11 cellular contexts compared by ENCODE assay signal in genomic region chr18:8844721-8845148, GRCh38.
A peak's percentile ranks its signal among the peaks of the same experiment; 100 is the strongest.
DNase-seq lines count a peak whose midpoint lies in the region; ATAC-seq and TF ChIP-seq lines count a peak whose summit lies in the region.
"Had no signal": no experiment of that assay in that cellular context is flagged by ENCODE, and none has a peak within 500 bp of the region (broad histone marks: within the 10 kb centered on the region; RNA-seq: fewer than 3 reads in every experiment).

No MANE protein-coding gene starts in this region.

- no peak overlapping the region for H3K4me2 ChIP-seq in SK-N-SH

- TF ChIP-seq EP300 in SK-N-SH (IDR thresholded peaks at IDR 0.05; ENCODE audit: borderline replicate concordance in 1 of 2, low read depth in 1 of 2, low read length in 1 of 2) = no peak

- H2AFZ ChIP-seq in SK-N-SH (ENCODE audit: low read depth) = no peak overlapping the region

- TF ChIP-seq RAD21 in SK-N-SH (IDR thresholded peaks at IDR 0.05; ENCODE audit: low read length) = no peak

- no peaks in the 10 kb centered on the region for H3K36me3 ChIP-seq in SK-N-SH (replicated peaks in 1 of 2; ENCODE audit: control insufficient read depth in 1 of 2, insufficient read depth in 2 of 2, low read length in 1 of 2)
- no peaks in the 10 kb centered on the region for H3K36me3 ChIP-seq in heart left ventricle
- H3K36me3 ChIP-seq: suprapubic skin had no signal

- no peaks in the 10 kb centered on the region for H3F3A ChIP-seq in SK-N-SH (replicated peaks; ENCODE audit: insufficient read depth)

- no peak for TF ChIP-seq CTCF in SK-N-SH (IDR thresholded peaks at IDR 0.05)
- no peak for TF ChIP-seq CTCF in epithelial cell of proximal tubule (conservative IDR thresholded peaks at IDR 0.05; ENCODE audit: low read depth, low read length)
- TF ChIP-seq CTCF in heart left ventricle (IDR thresholded peaks at IDR 0.05) = no peak

- 88% methylated on average over 12 of the region's 16 CpGs for WGBS in SK-N-SH (ENCODE audit: low lambda C conversion rate)
- WGBS in heart left ventricle, 4 donors = 62 to 75% (median 69%) methylated on average over 12 to 16 of the region's 16 CpGs

- no peaks in the 10 kb centered on the region for H4K20me1 ChIP-seq in SK-N-SH (ENCODE audit: insufficient read depth)

- H3K4me3 ChIP-seq in SK-N-SH (ENCODE audit: low read depth in 2 of 2, low read length in 1 of 2) (no peak overlapping the region), epithelial cell of proximal tubule (ENCODE audit: low read depth, low read length) (no peak overlapping the region), heart left ventricle (no peak overlapping the region)
- H3K4me3 ChIP-seq: suprapubic skin had no signal

- DNase-seq in SK-N-SH (peak; percentile 56), NCI-H748 (lab: John Stamatoyannopoulos, UW; ENCODE audit: unreplicated experiment) (peak; percentile 98), epithelial cell of proximal tubule (ENCODE audit: low read depth) (peak; percentile 18), heart left ventricle (no peak), HCEC 1CT (no peak)
- no peak for DNase-seq in stimulated activated CD4-positive, alpha-beta T cell treated with anti-CD3 and anti-CD28 coated beads, Interleukin-4, amount 100 ng/mL, for 24 hours
- DNase-seq: activated CD4-positive, CD25-positive, alpha-beta regulatory T cell treated with anti-CD3 and anti-CD28 coated beads, Interleukin-2, amount 50 U/mL, for 72 hours; cortex of kidney had no signal

- no peak overlapping the region for H3K9ac ChIP-seq in SK-N-SH

- no peak for ATAC-seq in SK-N-SH treated with all-trans-retinoic acid at 6 μM for 48 hours
- no peak for ATAC-seq in heart left ventricle
- ATAC-seq in GM21390 (IDR thresholded peaks at IDR 0.05; ENCODE audit: unreplicated experiment) = no peak

- H3K27me3 ChIP-seq in SK-N-SH (ENCODE audit: insufficient read depth) (no peaks in the 10 kb centered on the region), heart left ventricle (peaks cover 0 to 5% (median 0%) of the 10 kb centered on the region in 9 donors)
- H3K27me3 ChIP-seq: suprapubic skin had no signal

- H3K9me3 ChIP-seq in SK-N-SH = no peaks in the 10 kb centered on the region
- H3K9me3 ChIP-seq in heart left ventricle = peaks cover 0 to under 1% (median 0%) of the 10 kb centered on the region in 12 donors
- H3K9me3 ChIP-seq: suprapubic skin had no signal

- POLR2A ChIA-PET in SK-N-SH (lab: Yijun Ruan, JAX) = no interaction called here

- no peak for TF ChIP-seq POLR2A in heart left ventricle (IDR thresholded peaks at IDR 0.05)

- H3K4me1 ChIP-seq in SK-N-SH (ENCODE audit: control insufficient read depth in 1 of 2, insufficient read depth in 2 of 2, low read depth in 1 of 2, low read length in 1 of 2) (peaks cover 0 to 11% of the 10 kb centered on the region in 2 experiments; a peak in 1 of 4 replicates), heart left ventricle (peaks cover 0 to 17% (median 7%) of the 10 kb centered on the region in 12 donors)
- H3K4me1 ChIP-seq: suprapubic skin had no signal

- no peak overlapping the region for H3K27ac ChIP-seq in SK-N-SH (ENCODE audit: low read depth in 2 of 2, low read length in 1 of 2)
- no peak overlapping the region for H3K27ac ChIP-seq in heart left ventricle
- H3K27ac ChIP-seq: suprapubic skin had no signal

- no peaks in the 10 kb centered on the region for H3K79me2 ChIP-seq in SK-N-SH (ENCODE audit: insufficient read depth)

- no peaks in the 10 kb centered on the region for H3K9me2 ChIP-seq in SK-N-SH

- intact Hi-C loops in heart left ventricle (cut with DNase I) = loop anchor here in 1 of 10 donors (10.0 kb wide), 1 partner anchor 120 kb away; no protein-coding TSS in a partner anchor

- CTCF ChIA-PET in SK-N-SH (lab: Yijun Ruan, JAX) = no interaction called here

TF ChIP-seq in SK-N-SH, 30 proteins besides CTCF, POLR2A, EP300 and RAD21 (continues in another document):
- TF ChIP-seq FOXM1 (IDR thresholded peaks at IDR 0.05; ENCODE audit: low read depth) (no peak), MAX (IDR thresholded peaks at IDR 0.05; ENCODE audit: low read depth) (no peak), USF2 (IDR thresholded peaks at IDR 0.05; ENCODE audit: borderline replicate concordance, low read depth, low read length) (no peak), RFX5 (IDR thresholded peaks at IDR 0.05; ENCODE audit: low read length) (no peak), ELF1 (IDR thresholded peaks at IDR 0.05) (no peak), TCF12 (IDR thresholded peaks at IDR 0.05) (no peak), MEF2A (IDR thresholded peaks at IDR 0.05; ENCODE audit: borderline replicate concordance, low read depth) (no peak), NFIC (IDR thresholded peaks at IDR 0.05; ENCODE audit: borderline replicate concordance) (no peak), GATA2 (CRISPR knock-in tag; IDR thresholded peaks at IDR 0.05) (no peak), SIN3A (IDR thresholded peaks at IDR 0.05; ENCODE audit: borderline replicate concordance, low read depth, low read length) (no peak)
- TF ChIP-seq, protein P1, sequence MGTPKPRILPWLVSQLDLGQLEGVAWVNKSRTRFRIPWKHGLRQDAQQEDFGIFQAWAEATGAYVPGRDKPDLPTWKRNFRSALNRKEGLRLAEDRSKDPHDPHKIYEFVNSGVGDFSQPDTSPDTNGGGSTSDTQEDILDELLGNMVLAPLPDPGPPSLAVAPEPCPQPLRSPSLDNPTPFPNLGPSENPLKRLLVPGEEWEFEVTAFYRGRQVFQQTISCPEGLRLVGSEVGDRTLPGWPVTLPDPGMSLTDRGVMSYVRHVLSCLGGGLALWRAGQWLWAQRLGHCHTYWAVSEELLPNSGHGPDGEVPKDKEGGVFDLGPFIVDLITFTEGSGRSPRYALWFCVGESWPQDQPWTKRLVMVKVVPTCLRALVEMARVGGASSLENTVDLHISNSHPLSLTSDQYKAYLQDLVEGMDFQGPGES (IDR thresholded peaks at IDR 0.05; ENCODE audit: low read depth, low read length) = no peak

TF ChIP-seq in SK-N-SH treated with all-trans-retinoic acid at 6 μM for 48 hours, 23 proteins besides CTCF, POLR2A, EP300 and RAD21 (continues in another document):
- TF ChIP-seq ARNTL (CRISPR knock-in tag; IDR thresholded peaks at IDR 0.05; ENCODE audit: borderline replicate concordance, low read depth) (no peak), ZC3H10 (CRISPR knock-in tag; IDR thresholded peaks at IDR 0.05) (no peak), POU6F1 (CRISPR knock-in tag; IDR thresholded peaks at IDR 0.05; ENCODE audit: borderline replicate concordance, low read depth) (no peak), PPARA (CRISPR knock-in tag; IDR thresholded peaks at IDR 0.05; ENCODE audit: borderline replicate concordance) (no peak), OSR1 (CRISPR knock-in tag; IDR thresholded peaks at IDR 0.05) (no peak), TOX (CRISPR knock-in tag; IDR thresholded peaks at IDR 0.05; ENCODE audit: borderline replicate concordance) (no peak), BACH2 (CRISPR knock-in tag; IDR thresholded peaks at IDR 0.05; ENCODE audit: borderline replicate concordance) (no peak), GLIS3 (CRISPR knock-in tag; IDR thresholded peaks at IDR 0.05) (no peak), ISL1 (CRISPR knock-in tag; IDR thresholded peaks at IDR 0.05) (no peak), ZNF565 (CRISPR knock-in tag; conservative IDR thresholded peaks at IDR 0.05; ENCODE audit: low read depth) (no peak)
- TF ChIP-seq, protein P2, sequence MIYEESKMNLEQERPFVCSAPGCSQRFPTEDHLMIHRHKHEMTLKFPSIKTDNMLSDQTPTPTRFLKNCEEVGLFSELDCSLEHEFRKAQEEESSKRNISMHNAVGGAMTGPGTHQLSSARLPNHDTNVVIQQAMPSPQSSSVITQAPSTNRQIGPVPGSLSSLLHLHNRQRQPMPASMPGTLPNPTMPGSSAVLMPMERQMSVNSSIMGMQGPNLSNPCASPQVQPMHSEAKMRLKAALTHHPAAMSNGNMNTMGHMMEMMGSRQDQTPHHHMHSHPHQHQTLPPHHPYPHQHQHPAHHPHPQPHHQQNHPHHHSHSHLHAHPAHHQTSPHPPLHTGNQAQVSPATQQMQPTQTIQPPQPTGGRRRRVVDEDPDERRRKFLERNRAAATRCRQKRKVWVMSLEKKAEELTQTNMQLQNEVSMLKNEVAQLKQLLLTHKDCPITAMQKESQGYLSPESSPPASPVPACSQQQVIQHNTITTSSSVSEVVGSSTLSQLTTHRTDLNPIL (CRISPR knock-in tag; IDR thresholded peaks at IDR 0.05; ENCODE audit: low read depth) = no peak
- TF ChIP-seq, protein P3, sequence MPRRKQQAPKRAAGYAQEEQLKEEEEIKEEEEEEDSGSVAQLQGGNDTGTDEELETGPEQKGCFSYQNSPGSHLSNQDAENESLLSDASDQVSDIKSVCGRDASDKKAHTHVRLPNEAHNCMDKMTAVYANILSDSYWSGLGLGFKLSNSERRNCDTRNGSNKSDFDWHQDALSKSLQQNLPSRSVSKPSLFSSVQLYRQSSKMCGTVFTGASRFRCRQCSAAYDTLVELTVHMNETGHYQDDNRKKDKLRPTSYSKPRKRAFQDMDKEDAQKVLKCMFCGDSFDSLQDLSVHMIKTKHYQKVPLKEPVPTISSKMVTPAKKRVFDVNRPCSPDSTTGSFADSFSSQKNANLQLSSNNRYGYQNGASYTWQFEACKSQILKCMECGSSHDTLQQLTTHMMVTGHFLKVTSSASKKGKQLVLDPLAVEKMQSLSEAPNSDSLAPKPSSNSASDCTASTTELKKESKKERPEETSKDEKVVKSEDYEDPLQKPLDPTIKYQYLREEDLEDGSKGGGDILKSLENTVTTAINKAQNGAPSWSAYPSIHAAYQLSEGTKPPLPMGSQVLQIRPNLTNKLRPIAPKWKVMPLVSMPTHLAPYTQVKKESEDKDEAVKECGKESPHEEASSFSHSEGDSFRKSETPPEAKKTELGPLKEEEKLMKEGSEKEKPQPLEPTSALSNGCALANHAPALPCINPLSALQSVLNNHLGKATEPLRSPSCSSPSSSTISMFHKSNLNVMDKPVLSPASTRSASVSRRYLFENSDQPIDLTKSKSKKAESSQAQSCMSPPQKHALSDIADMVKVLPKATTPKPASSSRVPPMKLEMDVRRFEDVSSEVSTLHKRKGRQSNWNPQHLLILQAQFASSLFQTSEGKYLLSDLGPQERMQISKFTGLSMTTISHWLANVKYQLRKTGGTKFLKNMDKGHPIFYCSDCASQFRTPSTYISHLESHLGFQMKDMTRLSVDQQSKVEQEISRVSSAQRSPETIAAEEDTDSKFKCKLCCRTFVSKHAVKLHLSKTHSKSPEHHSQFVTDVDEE (CRISPR knock-in tag; IDR thresholded peaks at IDR 0.05) = no peak

Comparison
In these comparisons a context has a peak if more than half of its experiments do, and no peak if none do; other contexts are left out.
1. DNase-seq: peak in SK-N-SH (single experiment), NCI-H748 (single experiment) and epithelial cell of proximal tubule (single experiment); none in heart left ventricle (0 of 5), stimulated activated CD4-positive, alpha-beta T cell treated with anti-CD3 and anti-CD28 coated beads, Interleukin-4, amount 100 ng/mL, for 24 hours (single experiment) and HCEC 1CT (single experiment).